ENCODE assay signal across 10 cellular contexts in the genomic region with DNA sequence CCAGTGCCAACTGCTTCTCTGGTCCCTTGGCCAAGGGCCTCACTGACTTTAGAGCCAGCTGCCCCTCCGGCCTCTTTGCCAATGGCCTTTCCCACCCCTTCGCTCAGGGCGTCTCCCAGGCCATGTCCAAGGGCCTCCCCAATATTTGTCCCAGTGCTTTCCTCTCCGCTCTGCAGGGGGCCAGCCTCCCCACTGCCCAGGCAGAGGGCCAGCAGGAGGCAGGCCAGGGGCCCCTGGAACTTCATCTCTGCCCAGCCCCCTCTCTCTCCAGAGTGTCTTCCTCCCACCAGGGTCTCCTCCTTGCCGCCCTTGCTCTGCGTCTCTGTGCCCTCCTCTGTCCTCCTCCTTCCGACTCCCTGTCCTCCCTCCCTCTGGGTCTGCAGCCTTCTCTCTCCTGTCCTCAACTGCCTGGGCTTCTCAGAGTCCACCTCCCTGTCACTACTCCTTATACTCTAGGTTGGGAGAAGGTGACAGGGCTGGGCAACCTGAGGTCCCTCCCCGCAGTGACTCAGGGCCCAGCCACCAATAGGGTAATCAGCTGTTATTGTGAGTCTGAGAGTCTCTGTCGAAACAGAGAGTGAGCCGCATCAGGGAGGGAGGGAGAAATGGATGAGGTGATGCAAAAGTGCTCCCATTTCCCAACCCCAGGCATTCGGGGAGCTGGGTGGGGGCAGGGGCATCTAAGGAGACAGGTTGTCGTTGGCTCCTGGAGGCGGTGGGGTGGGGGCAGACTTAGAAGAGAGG. TPM values are rescaled to one million over a fixed set of nuclear protein-coding genes. Genes with fewer than 3 reads are reported as not detected.
DNase-seq lines count a peak whose midpoint lies in the region; ATAC-seq, FAIRE-seq and TF ChIP-seq lines count a peak whose summit lies in the region.
"Had no signal": no experiment of that assay in that cellular context is flagged by ENCODE, and none has a peak within 500 bp of the region (broad histone marks: within the 10 kb centered on the region; RNA-seq: fewer than 3 reads in every experiment).

A gene with protein sequence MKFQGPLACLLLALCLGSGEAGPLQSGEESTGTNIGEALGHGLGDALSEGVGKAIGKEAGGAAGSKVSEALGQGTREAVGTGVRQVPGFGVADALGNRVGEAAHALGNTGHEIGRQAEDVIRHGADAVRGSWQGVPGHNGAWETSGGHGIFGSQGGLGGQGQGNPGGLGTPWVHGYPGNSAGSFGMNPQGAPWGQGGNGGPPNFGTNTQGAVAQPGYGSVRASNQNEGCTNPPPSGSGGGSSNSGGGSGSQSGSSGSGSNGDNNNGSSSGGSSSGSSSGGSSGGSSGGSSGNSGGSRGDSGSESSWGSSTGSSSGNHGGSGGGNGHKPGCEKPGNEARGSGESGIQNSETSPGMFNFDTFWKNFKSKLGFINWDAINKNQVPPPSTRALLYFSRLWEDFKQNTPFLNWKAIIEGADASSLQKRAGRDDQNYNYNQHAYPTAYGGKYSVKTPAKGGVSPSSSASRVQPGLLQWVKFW (minus strand): TSS at position 419 of the 744 bp plus-strand sequence. CDS start 174 bp downstream, at position 245.

- DNase-seq in ELF-1 (ENCODE audit: low read depth, low spot score) = peak; percentile 21
- peak; percentile 15 for DNase-seq in RKO (ENCODE audit: low spot score)
- peak; percentile 66 for DNase-seq in fibroblast of pulmonary artery (ENCODE audit: low read depth)
- DNase-seq in SW 1271 (lab: John Stamatoyannopoulos, UW) = no peak
- DNase-seq in frontal cortex (ENCODE audit: low spot score in 2 of 2) = no peak
- DNase-seq: NCI-H2029 had no signal

- H3K27ac ChIP-seq in parathyroid adenoma = no peak within 1 kb of the TSS

- no peaks in the 10 kb centered on the region for H3K27me3 ChIP-seq in parathyroid adenoma (ENCODE audit: control insufficient read depth, insufficient read depth, low read length)

- no peak within 1 kb of the TSS for H3K4me2 ChIP-seq in parathyroid adenoma (ENCODE audit: low read length)

- no peaks in the 10 kb centered on the region for H3K79me2 ChIP-seq in parathyroid adenoma

- peak within 1 kb of the TSS; percentile 79 for H2AFZ ChIP-seq in parathyroid adenoma

- H3K9me3 ChIP-seq in parathyroid adenoma (ENCODE audit: control insufficient read depth, low read length) = no peaks in the 10 kb centered on the region

- H3K4me3 ChIP-seq in fibroblast of pulmonary artery (replicated peaks; ENCODE audit: low read depth, low read length) = no peak within 1 kb of the TSS
- no peak within 1 kb of the TSS for H3K4me3 ChIP-seq in parathyroid adenoma (ENCODE audit: low read depth, low read length)

- no peak for ATAC-seq in GM21423 (IDR thresholded peaks at IDR 0.05; ENCODE audit: unreplicated experiment)
- ATAC-seq in GM19463 (IDR thresholded peaks at IDR 0.05; ENCODE audit: unreplicated experiment) = no peak

- no peaks in the 10 kb centered on the region for H3K36me3 ChIP-seq in parathyroid adenoma (ENCODE audit: control insufficient read depth, insufficient read depth, low read length)

- FAIRE-seq in frontal cortex (lab: Jason Lieb, UNC) = no peak

- H3K4me1 ChIP-seq in parathyroid adenoma = peaks cover 5% of the 10 kb centered on the region

- H3K9ac ChIP-seq in parathyroid adenoma = no peak within 1 kb of the TSS

- TF ChIP-seq CTCF in fibroblast of pulmonary artery (IDR thresholded peaks at IDR 0.05; ENCODE audit: low read length, missing control alignments) (no peak), parathyroid adenoma (IDR thresholded peaks at IDR 0.05) (no peak)

RNA-seq across cellular contexts. Expression of the gene that starts here (rescaled TPM):
- under 0.01 TPM for total RNA-seq in frontal cortex
- total RNA-seq: T-helper 1 cell treated with Interleukin-12 subunit alpha and Interleukin-12 subunit beta and Interleukin-4 antibody, amounts not matched to agents 30 ng/mL and 1 ng/mL, for 36 hours had no signal

Comparison
In these comparisons a context has a peak if more than half of its experiments do, and no peak if none do; other contexts are left out.
1. DNase-seq: peak in ELF-1 (single experiment), RKO (single experiment) and fibroblast of pulmonary artery (single experiment); none in SW 1271 (0 of 2) and frontal cortex (0 of 2).